In genomic region chr1:35243681-35244080, GRCh38 we compare ENCODE assay signal across 13 cellular contexts. TPM values are rescaled to one million over a fixed set of nuclear protein-coding genes. Genes with fewer than 3 reads are reported as not detected.
A peak's percentile ranks its signal among the peaks of the same experiment; 100 is the strongest.
DNase-seq lines count a peak whose midpoint lies in the region; ATAC-seq, FAIRE-seq and TF ChIP-seq lines count a peak whose summit lies in the region.
"Had no signal": no experiment of that assay in that cellular context is flagged by ENCODE, and none has a peak within 500 bp of the region (broad histone marks: within the 10 kb centered on the region; RNA-seq: fewer than 3 reads in every experiment).

No MANE protein-coding gene starts in this region.

- H3K79me2 ChIP-seq in HepG2 (ENCODE audit: insufficient read depth, low read length): no peaks in the 10 kb centered on the region

- ATAC-seq in HepG2 (peak; percentile 97), HG02981 (IDR thresholded peaks at IDR 0.05; ENCODE audit: unreplicated experiment) (no peak), GM21515 (IDR thresholded peaks at IDR 0.05; ENCODE audit: unreplicated experiment) (no peak), HG03378 (IDR thresholded peaks at IDR 0.05; ENCODE audit: unreplicated experiment) (no peak)

- no peak overlapping the region for H2AFZ ChIP-seq in HepG2 (ENCODE audit: low read length)

- H3K9me3 ChIP-seq in HepG2 (ENCODE audit: low read length): no peaks in the 10 kb centered on the region

- H3K4me1 ChIP-seq in HepG2 (ENCODE audit: insufficient read depth, low read length): peaks cover 19% of the 10 kb centered on the region

- H3K27me3 ChIP-seq in HepG2 (ENCODE audit: control insufficient read depth in 1 of 2, insufficient read depth in 2 of 2, low read length in 2 of 2): no peaks in the 10 kb centered on the region

- no TSS peak for BruUV-seq in HepG2 (replicated peaks; lab: Mats Ljungman, UMichigan)

- TF ChIP-seq POLR2A in HepG2 (IDR thresholded peaks at IDR 0.05; ENCODE audit: insufficient read depth in 1 of 2, low read depth in 2 of 2, low read length in 2 of 2): no peak

- H4K20me1 ChIP-seq in HepG2 (ENCODE audit: insufficient read depth, low read length): no peaks in the 10 kb centered on the region

- peak overlapping the region; percentile 7 for H3K27ac ChIP-seq in HepG2 (ENCODE audit: extremely low read length, insufficient read depth, low read length)
- H3K27ac ChIP-seq: coronary artery had no signal

- POLR2A ChIA-PET in HepG2 (lab: Yijun Ruan, JAX): no interaction called here

- peak; percentile 94 for DNase-seq in DMS53 (lab: John Stamatoyannopoulos, UW)
- peak; percentile 23 for DNase-seq in NCI-H1092 (lab: John Stamatoyannopoulos, UW)
- DNase-seq in SHP77 (lab: John Stamatoyannopoulos, UW): peak; percentile 71 to 77
- peak; percentile 83 for DNase-seq in HepG2 (ENCODE audit: low spot score)
- DNase-seq in 8988T: no peak
- DNase-seq: activated naive CD8-positive, alpha-beta T cell treated with anti-CD3 and anti-CD28 coated beads for 36 hours; CD4-positive, CD25-positive, alpha-beta regulatory T cell; NCI-H526 treated with DMSO at 0.1 percent for 48 hours; stimulated activated naive CD4-positive, alpha-beta T cell had no signal

- TF ChIP-seq CTCF in HepG2 (CRISPR knock-in tag; IDR thresholded peaks at IDR 0.05): no peak

- FAIRE-seq in HepG2 (lab: Jason Lieb, UNC): peak; percentile 89

- in situ Hi-C loops in HepG2 (cut with HindIII; ENCODE audit: extremely low pct_ligation_motif_present, low pct_unique_long_range_greater_than_20kb): no loop called here

- CTCF ChIA-PET in HepG2 (lab: Yijun Ruan, JAX; ENCODE audit: low intra/inter-chr PET ratio, low total read pairs): no interaction called here

- TF ChIP-seq EP300 in HepG2 (IDR thresholded peaks at IDR 0.05; ENCODE audit: low read depth in 2 of 2, low read length in 2 of 2): no peak
- no peak for TF ChIP-seq EP300 in HepG2 (CRISPR knock-in tag; IDR thresholded peaks at IDR 0.05; ENCODE audit: borderline replicate concordance)

- peak overlapping the region; percentile 25 for H3K4me2 ChIP-seq in HepG2 (ENCODE audit: low read depth, low read length)

- intact Hi-C loops in HepG2 (cut with micrococcal nuclease; ENCODE audit: unreplicated experiment): no loop called here

- no peak overlapping the region for H3K9ac ChIP-seq in HepG2 (ENCODE audit: insufficient read depth, low read depth, low read length)

- no peak for TF ChIP-seq RAD21 in HepG2 (CRISPR knock-in tag; IDR thresholded peaks at IDR 0.05)

- H3K4me3 ChIP-seq in HepG2 (replicated peaks in 1 of 3; ENCODE audit: insufficient read depth in 1 of 3, low read depth in 2 of 3, low read length in 3 of 3): no peak overlapping the region
- H3K4me3 ChIP-seq: coronary artery had no signal

- WGBS in HepG2 (ENCODE audit: low lambda C conversion rate): 0% methylated on average over 1 of the region's 1 CpG

- H3K36me3 ChIP-seq in HepG2 (replicated peaks in 1 of 2; ENCODE audit: control insufficient read depth in 1 of 2, insufficient read depth in 2 of 2, low read length in 2 of 2): no peaks in the 10 kb centered on the region

TF ChIP-seq in HepG2, 621 proteins besides CTCF, POLR2A, EP300 and RAD21 (continues in another document):
- TF ChIP-seq SALL1 (CRISPR knock-in tag; IDR thresholded peaks at IDR 0.05) (peak; percentile 60; the same call in 1 of the 2 replicates), ZFP90 (CRISPR knock-in tag; IDR thresholded peaks at IDR 0.05; ENCODE audit: borderline replicate concordance) (no peak), NRL (CRISPR knock-in tag; IDR thresholded peaks at IDR 0.05; ENCODE audit: borderline replicate concordance) (no peak), KDM2A (CRISPR knock-in tag; IDR thresholded peaks at IDR 0.05; ENCODE audit: borderline replicate concordance, low read depth) (no peak), MED1 (CRISPR knock-in tag; IDR thresholded peaks at IDR 0.05) (no peak), GATAD2A (CRISPR knock-in tag; IDR thresholded peaks at IDR 0.05) (0 out of 2 replicates have a peak, but pooled peaks have one; percentile 30), LRRFIP1 (CRISPR knock-in tag; conservative IDR thresholded peaks at IDR 0.05) (no peak), NR2F6 (IDR thresholded peaks at IDR 0.05) (no peak), NR2F6 (CRISPR knock-in tag; IDR thresholded peaks at IDR 0.05) (0 out of 2 replicates have a peak, but pooled peaks have one; percentile 18), NFKB2 (CRISPR knock-in tag; IDR thresholded peaks at IDR 0.05; ENCODE audit: borderline replicate concordance) (no peak)

RNA-seq across cellular contexts. Expression of gene ZMYM4, which starts 24.8 kb away (rescaled TPM):
- total RNA-seq in HepG2 (2016; rRNA removed; fragmentation: Illumina TruSeq; extraction: Trizol): 37.6 and 51.6 TPM in 2 replicates
- 22.6 and 26.8 TPM in 2 replicates for total RNA-seq in HepG2 (2016; cell fraction: cytosol; rRNA removed; fragmentation: Illumina TruSeq; extraction: Trizol; ENCODE audit: low read depth)
- total RNA-seq in HepG2 (2016; cell fraction: insoluble cytoplasmic fraction; rRNA removed; fragmentation: Illumina TruSeq; extraction: Trizol): 33.4 and 48.1 TPM in 2 replicates
- total RNA-seq in HepG2 (2016; cell fraction: membrane; rRNA removed; fragmentation: Illumina TruSeq; extraction: Trizol): 30.0 and 34.8 TPM in 2 replicates
- total RNA-seq in HepG2 (2016; cell fraction: nucleus; rRNA removed; fragmentation: Illumina TruSeq; extraction: Trizol): 45.4 and 47.7 TPM in 2 replicates
- 12.3 and 13.9 TPM in 2 replicates for polyA plus RNA-seq in HepG2 (2011; rRNA removed)
- polyA plus RNA-seq in HepG2 (2011; cell fraction: cytosol; rRNA removed): 6.8 and 9.2 TPM in 2 replicates
- 11.1 and 11.2 TPM in 2 replicates for polyA plus RNA-seq in HepG2 (2011; cell fraction: nucleus; rRNA removed)
- 14.5 and 14.8 TPM in 2 replicates for polyA plus RNA-seq in HepG2 (2012)
- 1.1 and 1.5 TPM in 2 replicates for polyA plus RNA-seq in HepG2 (2016; cell fraction: cytosol; fragmentation: Illumina TruSeq; extraction: Trizol; ENCODE audit: low read depth)
- 32.0 and 37.5 TPM in 2 replicates for polyA plus RNA-seq in HepG2 (2016; cell fraction: insoluble cytoplasmic fraction; fragmentation: Illumina TruSeq; extraction: Trizol; ENCODE audit: low read depth)
- 5.4 and 7.4 TPM in 2 replicates for polyA plus RNA-seq in HepG2 (2016; cell fraction: membrane; fragmentation: Illumina TruSeq; extraction: Trizol; ENCODE audit: low read depth)
- 29.1 and 31.0 TPM in 2 replicates for polyA plus RNA-seq in HepG2 (2016; cell fraction: nucleus; fragmentation: Illumina TruSeq; extraction: Trizol; ENCODE audit: insufficient read depth, low read depth)
- polyA minus RNA-seq in HepG2 (2011; rRNA and poly(A)+ RNA removed; ENCODE audit: low replicate concordance): 19.0 and 28.5 TPM in 2 replicates
- 26.1 and 31.7 TPM in 2 replicates for polyA minus RNA-seq in HepG2 (2011; cell fraction: cytosol; rRNA and poly(A)+ RNA removed)
- polyA minus RNA-seq in HepG2 (2011; cell fraction: nucleus; rRNA and poly(A)+ RNA removed): 54.6 and 57.8 TPM in 2 replicates

RNA-seq across cellular contexts. Expression of gene SFPQ, which starts 50.7 kb away (rescaled TPM):
- 260 and 292 TPM in 2 replicates for total RNA-seq in HepG2 (2016; rRNA removed; fragmentation: Illumina TruSeq; extraction: Trizol)
- total RNA-seq in HepG2 (2016; cell fraction: cytosol; rRNA removed; fragmentation: Illumina TruSeq; extraction: Trizol; ENCODE audit: low read depth): 54.6 and 65.9 TPM in 2 replicates
- 237 and 292 TPM in 2 replicates for total RNA-seq in HepG2 (2016; cell fraction: insoluble cytoplasmic fraction; rRNA removed; fragmentation: Illumina TruSeq; extraction: Trizol)
- total RNA-seq in HepG2 (2016; cell fraction: membrane; rRNA removed; fragmentation: Illumina TruSeq; extraction: Trizol): 101 and 132 TPM in 2 replicates
- total RNA-seq in HepG2 (2016; cell fraction: nucleus; rRNA removed; fragmentation: Illumina TruSeq; extraction: Trizol): 411 and 473 TPM in 2 replicates
- polyA plus RNA-seq in HepG2 (2011; rRNA removed): 76.7 and 101 TPM in 2 replicates
- 18.6 and 20.5 TPM in 2 replicates for polyA plus RNA-seq in HepG2 (2011; cell fraction: cytosol; rRNA removed)
- 225 and 256 TPM in 2 replicates for polyA plus RNA-seq in HepG2 (2011; cell fraction: nucleus; rRNA removed)
- polyA plus RNA-seq in HepG2 (2012): 145 and 183 TPM in 2 replicates
- 27.6 and 28.9 TPM in 2 replicates for polyA plus RNA-seq in HepG2 (2016; cell fraction: cytosol; fragmentation: Illumina TruSeq; extraction: Trizol; ENCODE audit: low read depth)
- 284 and 302 TPM in 2 replicates for polyA plus RNA-seq in HepG2 (2016; cell fraction: insoluble cytoplasmic fraction; fragmentation: Illumina TruSeq; extraction: Trizol; ENCODE audit: low read depth)
- polyA plus RNA-seq in HepG2 (2016; cell fraction: membrane; fragmentation: Illumina TruSeq; extraction: Trizol; ENCODE audit: low read depth): 44.6 and 59.5 TPM in 2 replicates
- 714 and 721 TPM in 2 replicates for polyA plus RNA-seq in HepG2 (2016; cell fraction: nucleus; fragmentation: Illumina TruSeq; extraction: Trizol; ENCODE audit: insufficient read depth, low read depth)
- 40.6 and 55.3 TPM in 2 replicates for polyA minus RNA-seq in HepG2 (2011; rRNA and poly(A)+ RNA removed; ENCODE audit: low replicate concordance)
- 27.8 and 30.1 TPM in 2 replicates for polyA minus RNA-seq in HepG2 (2011; cell fraction: cytosol; rRNA and poly(A)+ RNA removed)
- polyA minus RNA-seq in HepG2 (2011; cell fraction: nucleus; rRNA and poly(A)+ RNA removed): 397 and 453 TPM in 2 replicates
